In the genomic region with DNA sequence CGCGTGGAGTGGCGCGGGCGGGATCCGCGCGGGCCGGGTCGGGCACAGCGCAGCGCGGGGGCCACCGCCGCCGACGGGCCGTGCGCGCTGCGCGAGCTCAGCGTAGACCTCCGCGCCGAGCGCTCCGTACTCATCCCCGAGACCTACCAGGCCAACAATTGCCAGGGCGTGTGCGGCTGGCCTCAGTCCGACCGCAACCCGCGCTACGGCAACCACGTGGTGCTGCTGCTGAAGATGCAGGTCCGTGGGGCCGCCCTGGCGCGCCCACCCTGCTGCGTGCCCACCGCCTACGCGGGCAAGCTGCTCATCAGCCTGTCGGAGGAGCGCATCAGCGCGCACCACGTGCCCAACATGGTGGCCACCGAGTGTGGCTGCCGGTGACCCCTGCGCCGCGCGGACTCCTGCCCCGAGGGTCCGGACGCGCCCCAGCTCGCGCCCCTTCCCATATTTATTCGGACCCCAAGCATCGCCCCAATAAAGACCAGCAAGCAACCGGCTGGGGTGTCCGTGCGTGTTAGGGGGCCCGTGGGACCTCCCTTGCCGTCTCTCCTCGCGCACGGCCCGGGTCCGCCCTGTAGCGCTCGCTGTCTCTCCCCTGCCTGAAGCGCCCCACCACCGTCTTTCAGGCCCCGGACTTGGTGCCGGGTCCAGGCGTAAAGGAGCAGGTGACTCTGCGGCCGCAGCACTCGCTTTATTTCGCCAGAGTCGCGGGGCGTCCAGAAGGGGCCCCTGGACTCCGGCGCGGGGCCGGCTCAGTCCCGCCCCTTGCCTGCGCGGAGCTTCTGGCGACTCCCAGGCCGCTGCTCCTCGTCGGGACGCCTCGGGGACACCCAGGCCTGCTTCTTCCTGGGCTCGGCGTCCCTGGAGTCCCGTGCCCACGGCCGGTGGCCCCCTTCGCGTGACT, we compare ENCODE assay signal across 1 cellular context.
A peak's percentile ranks its signal among the peaks of the same experiment; 100 is the strongest.
TF ChIP-seq lines count a peak whose summit lies in the region.

No MANE protein-coding gene starts in this region.

TF ChIP-seq in HepG2, 621 proteins besides CTCF, POLR2A, EP300 and RAD21 (continues in another document):
- TF ChIP-seq RBM22 (optimal IDR thresholded peaks at IDR 0.05; ENCODE audit: low read length) (no peak), YEATS2 (CRISPR knock-in tag; IDR thresholded peaks at IDR 0.05; ENCODE audit: borderline replicate concordance) (no peak), XRCC5 (optimal IDR thresholded peaks at IDR 0.05; ENCODE audit: low read length) (peak; percentile 25), ZNF253 (CRISPR knock-in tag; IDR thresholded peaks at IDR 0.05; ENCODE audit: borderline replicate concordance) (0 out of 2 replicates have a peak, but pooled peaks have one; percentile 67), ZNF441 (CRISPR knock-in tag; IDR thresholded peaks at IDR 0.05; ENCODE audit: borderline replicate concordance) (no peak), CAMTA2 (CRISPR knock-in tag; IDR thresholded peaks at IDR 0.05; ENCODE audit: borderline replicate concordance) (no peak), KLF16 (CRISPR knock-in tag; IDR thresholded peaks at IDR 0.05) (0 out of 4 replicates have a peak, but pooled peaks of 1 of the 2 experiments have one; percentile 3), ZNF75D (CRISPR knock-in tag; IDR thresholded peaks at IDR 0.05; ENCODE audit: borderline replicate concordance) (no peak), NFE2L1 (CRISPR knock-in tag; IDR thresholded peaks at IDR 0.05; ENCODE audit: borderline replicate concordance) (0 out of 2 replicates have a peak, but pooled peaks have one; percentile 11), ZFX (CRISPR knock-in tag; IDR thresholded peaks at IDR 0.05; ENCODE audit: low read depth) (0 out of 2 replicates have a peak, but pooled peaks have one; percentile 12), MEIS2 (CRISPR knock-in tag; IDR thresholded peaks at IDR 0.05) (no peak), ZNF766 (CRISPR knock-in tag; IDR thresholded peaks at IDR 0.05; ENCODE audit: borderline replicate concordance) (no peak), ZBTB7B (CRISPR knock-in tag; IDR thresholded peaks at IDR 0.05) (peak; percentile 51; the same call in 1 of the 2 replicates), MED1 (CRISPR knock-in tag; IDR thresholded peaks at IDR 0.05) (no peak), PHF8 (CRISPR knock-in tag; IDR thresholded peaks at IDR 0.05) (peak; percentile 36; the same call in 1 of the 2 replicates), GABPB1 (CRISPR knock-in tag; IDR thresholded peaks at IDR 0.05) (peak; percentile 50; the same call in 1 of the 2 replicates), ZBTB38 (CRISPR knock-in tag; IDR thresholded peaks at IDR 0.05) (0 out of 2 replicates have a peak, but pooled peaks have one; percentile 13), RBFOX2 (IDR thresholded peaks at IDR 0.05; ENCODE audit: low read depth, low read length) (peak; percentile 56), ZNF205 (CRISPR knock-in tag; IDR thresholded peaks at IDR 0.05) (0 out of 2 replicates have a peak, but pooled peaks have one; percentile 32), ZNF615 (CRISPR knock-in tag; IDR thresholded peaks at IDR 0.05; ENCODE audit: borderline replicate concordance) (no peak), HOXA3 (CRISPR knock-in tag; IDR thresholded peaks at IDR 0.05) (peak; percentile 75), NCOA5 (CRISPR knock-in tag; IDR thresholded peaks at IDR 0.05) (no peak), TBX2 (CRISPR knock-in tag; IDR thresholded peaks at IDR 0.05; ENCODE audit: borderline replicate concordance) (no peak)
- TF ChIP-seq, protein P1, sequence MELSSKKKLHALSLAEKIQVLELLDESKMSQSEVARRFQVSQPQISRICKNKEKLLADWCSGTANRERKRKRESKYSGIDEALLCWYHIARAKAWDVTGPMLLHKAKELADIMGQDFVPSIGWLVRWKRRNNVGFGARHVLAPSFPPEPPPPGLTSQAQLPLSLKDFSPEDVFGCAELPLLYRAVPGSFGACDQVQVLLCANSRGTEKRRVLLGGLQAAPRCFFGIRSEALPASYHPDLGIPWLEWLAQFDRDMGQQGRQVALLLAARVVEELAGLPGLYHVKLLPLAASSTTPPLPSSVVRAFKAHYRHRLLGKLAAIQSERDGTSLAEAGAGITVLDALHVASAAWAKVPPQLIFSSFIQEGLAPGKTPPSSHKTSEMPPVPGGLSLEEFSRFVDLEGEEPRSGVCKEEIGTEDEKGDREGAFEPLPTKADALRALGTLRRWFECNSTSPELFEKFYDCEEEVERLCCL (CRISPR knock-in tag; IDR thresholded peaks at IDR 0.05; ENCODE audit: borderline replicate concordance): no peak
- TF ChIP-seq, protein P2, sequence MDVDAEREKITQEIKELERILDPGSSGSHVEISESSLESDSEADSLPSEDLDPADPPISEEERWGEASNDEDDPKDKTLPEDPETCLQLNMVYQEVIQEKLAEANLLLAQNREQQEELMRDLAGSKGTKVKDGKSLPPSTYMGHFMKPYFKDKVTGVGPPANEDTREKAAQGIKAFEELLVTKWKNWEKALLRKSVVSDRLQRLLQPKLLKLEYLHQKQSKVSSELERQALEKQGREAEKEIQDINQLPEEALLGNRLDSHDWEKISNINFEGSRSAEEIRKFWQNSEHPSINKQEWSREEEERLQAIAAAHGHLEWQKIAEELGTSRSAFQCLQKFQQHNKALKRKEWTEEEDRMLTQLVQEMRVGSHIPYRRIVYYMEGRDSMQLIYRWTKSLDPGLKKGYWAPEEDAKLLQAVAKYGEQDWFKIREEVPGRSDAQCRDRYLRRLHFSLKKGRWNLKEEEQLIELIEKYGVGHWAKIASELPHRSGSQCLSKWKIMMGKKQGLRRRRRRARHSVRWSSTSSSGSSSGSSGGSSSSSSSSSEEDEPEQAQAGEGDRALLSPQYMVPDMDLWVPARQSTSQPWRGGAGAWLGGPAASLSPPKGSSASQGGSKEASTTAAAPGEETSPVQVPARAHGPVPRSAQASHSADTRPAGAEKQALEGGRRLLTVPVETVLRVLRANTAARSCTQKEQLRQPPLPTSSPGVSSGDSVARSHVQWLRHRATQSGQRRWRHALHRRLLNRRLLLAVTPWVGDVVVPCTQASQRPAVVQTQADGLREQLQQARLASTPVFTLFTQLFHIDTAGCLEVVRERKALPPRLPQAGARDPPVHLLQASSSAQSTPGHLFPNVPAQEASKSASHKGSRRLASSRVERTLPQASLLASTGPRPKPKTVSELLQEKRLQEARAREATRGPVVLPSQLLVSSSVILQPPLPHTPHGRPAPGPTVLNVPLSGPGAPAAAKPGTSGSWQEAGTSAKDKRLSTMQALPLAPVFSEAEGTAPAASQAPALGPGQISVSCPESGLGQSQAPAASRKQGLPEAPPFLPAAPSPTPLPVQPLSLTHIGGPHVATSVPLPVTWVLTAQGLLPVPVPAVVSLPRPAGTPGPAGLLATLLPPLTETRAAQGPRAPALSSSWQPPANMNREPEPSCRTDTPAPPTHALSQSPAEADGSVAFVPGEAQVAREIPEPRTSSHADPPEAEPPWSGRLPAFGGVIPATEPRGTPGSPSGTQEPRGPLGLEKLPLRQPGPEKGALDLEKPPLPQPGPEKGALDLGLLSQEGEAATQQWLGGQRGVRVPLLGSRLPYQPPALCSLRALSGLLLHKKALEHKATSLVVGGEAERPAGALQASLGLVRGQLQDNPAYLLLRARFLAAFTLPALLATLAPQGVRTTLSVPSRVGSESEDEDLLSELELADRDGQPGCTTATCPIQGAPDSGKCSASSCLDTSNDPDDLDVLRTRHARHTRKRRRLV (CRISPR knock-in tag; IDR thresholded peaks at IDR 0.05): no peak
- TF ChIP-seq, protein P3, sequence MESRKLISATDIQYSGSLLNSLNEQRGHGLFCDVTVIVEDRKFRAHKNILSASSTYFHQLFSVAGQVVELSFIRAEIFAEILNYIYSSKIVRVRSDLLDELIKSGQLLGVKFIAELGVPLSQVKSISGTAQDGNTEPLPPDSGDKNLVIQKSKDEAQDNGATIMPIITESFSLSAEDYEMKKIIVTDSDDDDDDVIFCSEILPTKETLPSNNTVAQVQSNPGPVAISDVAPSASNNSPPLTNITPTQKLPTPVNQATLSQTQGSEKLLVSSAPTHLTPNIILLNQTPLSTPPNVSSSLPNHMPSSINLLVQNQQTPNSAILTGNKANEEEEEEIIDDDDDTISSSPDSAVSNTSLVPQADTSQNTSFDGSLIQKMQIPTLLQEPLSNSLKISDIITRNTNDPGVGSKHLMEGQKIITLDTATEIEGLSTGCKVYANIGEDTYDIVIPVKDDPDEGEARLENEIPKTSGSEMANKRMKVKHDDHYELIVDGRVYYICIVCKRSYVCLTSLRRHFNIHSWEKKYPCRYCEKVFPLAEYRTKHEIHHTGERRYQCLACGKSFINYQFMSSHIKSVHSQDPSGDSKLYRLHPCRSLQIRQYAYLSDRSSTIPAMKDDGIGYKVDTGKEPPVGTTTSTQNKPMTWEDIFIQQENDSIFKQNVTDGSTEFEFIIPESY (CRISPR knock-in tag; IDR thresholded peaks at IDR 0.05): peak; percentile 35; the same call in 1 of the 2 replicates
- TF ChIP-seq, protein P4, sequence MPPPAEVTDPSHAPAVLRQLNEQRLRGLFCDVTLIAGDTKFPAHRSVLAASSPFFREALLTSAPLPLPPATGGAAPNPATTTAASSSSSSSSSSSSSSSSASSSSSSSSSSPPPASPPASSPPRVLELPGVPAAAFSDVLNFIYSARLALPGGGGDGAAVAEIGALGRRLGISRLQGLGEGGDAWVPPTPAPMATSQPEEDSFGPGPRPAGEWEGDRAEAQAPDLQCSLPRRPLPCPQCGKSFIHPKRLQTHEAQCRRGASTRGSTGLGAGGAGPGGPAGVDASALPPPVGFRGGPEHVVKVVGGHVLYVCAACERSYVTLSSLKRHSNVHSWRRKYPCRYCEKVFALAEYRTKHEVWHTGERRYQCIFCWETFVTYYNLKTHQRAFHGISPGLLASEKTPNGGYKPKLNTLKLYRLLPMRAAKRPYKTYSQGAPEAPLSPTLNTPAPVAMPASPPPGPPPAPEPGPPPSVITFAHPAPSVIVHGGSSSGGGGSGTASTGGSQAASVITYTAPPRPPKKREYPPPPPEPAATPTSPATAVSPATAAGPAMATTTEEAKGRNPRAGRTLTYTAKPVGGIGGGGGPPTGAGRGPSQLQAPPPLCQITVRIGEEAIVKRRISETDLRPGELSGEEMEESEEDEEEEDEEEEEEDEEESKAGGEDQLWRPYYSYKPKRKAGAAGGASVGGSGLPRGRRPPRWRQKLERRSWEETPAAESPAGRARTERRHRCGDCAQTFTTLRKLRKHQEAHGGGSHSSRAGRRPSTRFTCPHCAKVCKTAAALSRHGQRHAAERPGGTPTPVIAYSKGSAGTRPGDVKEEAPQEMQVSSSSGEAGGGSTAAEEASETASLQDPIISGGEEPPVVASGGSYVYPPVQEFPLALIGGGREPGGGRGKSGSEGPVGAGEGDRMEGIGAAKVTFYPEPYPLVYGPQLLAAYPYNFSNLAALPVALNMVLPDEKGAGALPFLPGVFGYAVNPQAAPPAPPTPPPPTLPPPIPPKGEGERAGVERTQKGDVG (CRISPR knock-in tag; IDR thresholded peaks at IDR 0.05; ENCODE audit: borderline replicate concordance): 0 out of 2 replicates have a peak, but pooled peaks have one; percentile 30
- TF ChIP-seq, protein P5, sequence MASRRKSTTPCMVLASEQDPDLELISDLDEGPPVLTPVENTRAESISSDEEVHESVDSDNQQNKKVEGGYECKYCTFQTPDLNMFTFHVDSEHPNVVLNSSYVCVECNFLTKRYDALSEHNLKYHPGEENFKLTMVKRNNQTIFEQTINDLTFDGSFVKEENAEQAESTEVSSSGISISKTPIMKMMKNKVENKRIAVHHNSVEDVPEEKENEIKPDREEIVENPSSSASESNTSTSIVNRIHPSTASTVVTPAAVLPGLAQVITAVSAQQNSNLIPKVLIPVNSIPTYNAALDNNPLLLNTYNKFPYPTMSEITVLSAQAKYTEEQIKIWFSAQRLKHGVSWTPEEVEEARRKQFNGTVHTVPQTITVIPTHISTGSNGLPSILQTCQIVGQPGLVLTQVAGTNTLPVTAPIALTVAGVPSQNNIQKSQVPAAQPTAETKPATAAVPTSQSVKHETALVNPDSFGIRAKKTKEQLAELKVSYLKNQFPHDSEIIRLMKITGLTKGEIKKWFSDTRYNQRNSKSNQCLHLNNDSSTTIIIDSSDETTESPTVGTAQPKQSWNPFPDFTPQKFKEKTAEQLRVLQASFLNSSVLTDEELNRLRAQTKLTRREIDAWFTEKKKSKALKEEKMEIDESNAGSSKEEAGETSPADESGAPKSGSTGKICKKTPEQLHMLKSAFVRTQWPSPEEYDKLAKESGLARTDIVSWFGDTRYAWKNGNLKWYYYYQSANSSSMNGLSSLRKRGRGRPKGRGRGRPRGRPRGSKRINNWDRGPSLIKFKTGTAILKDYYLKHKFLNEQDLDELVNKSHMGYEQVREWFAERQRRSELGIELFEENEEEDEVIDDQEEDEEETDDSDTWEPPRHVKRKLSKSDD (CRISPR knock-in tag; IDR thresholded peaks at IDR 0.05; ENCODE audit: low read depth): peak; percentile 57
- TF ChIP-seq, protein P6, sequence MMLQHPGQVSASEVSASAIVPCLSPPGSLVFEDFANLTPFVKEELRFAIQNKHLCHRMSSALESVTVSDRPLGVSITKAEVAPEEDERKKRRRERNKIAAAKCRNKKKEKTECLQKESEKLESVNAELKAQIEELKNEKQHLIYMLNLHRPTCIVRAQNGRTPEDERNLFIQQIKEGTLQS (CRISPR knock-in tag; IDR thresholded peaks at IDR 0.05): 0 out of 2 replicates have a peak, but pooled peaks have one; percentile 34
- TF ChIP-seq, protein P7, sequence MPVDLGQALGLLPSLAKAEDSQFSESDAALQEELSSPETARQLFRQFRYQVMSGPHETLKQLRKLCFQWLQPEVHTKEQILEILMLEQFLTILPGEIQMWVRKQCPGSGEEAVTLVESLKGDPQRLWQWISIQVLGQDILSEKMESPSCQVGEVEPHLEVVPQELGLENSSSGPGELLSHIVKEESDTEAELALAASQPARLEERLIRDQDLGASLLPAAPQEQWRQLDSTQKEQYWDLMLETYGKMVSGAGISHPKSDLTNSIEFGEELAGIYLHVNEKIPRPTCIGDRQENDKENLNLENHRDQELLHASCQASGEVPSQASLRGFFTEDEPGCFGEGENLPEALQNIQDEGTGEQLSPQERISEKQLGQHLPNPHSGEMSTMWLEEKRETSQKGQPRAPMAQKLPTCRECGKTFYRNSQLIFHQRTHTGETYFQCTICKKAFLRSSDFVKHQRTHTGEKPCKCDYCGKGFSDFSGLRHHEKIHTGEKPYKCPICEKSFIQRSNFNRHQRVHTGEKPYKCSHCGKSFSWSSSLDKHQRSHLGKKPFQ (CRISPR knock-in tag; IDR thresholded peaks at IDR 0.05; ENCODE audit: insufficient replicate concordance): no peak
- TF ChIP-seq, protein P8, sequence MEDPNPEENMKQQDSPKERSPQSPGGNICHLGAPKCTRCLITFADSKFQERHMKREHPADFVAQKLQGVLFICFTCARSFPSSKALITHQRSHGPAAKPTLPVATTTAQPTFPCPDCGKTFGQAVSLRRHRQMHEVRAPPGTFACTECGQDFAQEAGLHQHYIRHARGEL (CRISPR knock-in tag; IDR thresholded peaks at IDR 0.05): no peak
- TF ChIP-seq, protein P9, sequence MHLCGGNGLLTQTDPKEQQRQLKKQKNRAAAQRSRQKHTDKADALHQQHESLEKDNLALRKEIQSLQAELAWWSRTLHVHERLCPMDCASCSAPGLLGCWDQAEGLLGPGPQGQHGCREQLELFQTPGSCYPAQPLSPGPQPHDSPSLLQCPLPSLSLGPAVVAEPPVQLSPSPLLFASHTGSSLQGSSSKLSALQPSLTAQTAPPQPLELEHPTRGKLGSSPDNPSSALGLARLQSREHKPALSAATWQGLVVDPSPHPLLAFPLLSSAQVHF (CRISPR knock-in tag; IDR thresholded peaks at IDR 0.05): no peak
